ENCODE assay signal across 10 cellular contexts in genomic region chr16:67673712-67674580, GRCh38. TPM values are rescaled to one million over a fixed set of nuclear protein-coding genes. Genes with fewer than 3 reads are reported as not detected.
DNase-seq lines count a peak whose midpoint lies in the region; ATAC-seq, FAIRE-seq and TF ChIP-seq lines count a peak whose summit lies in the region.
"Had no signal": no experiment of that assay in that cellular context is flagged by ENCODE, and none has a peak within 500 bp of the region (broad histone marks: within the 10 kb centered on the region; RNA-seq: fewer than 3 reads in every experiment).

No MANE protein-coding gene starts in this region.

- no peaks in the 10 kb centered on the region for H3K9me3 Mint-ChIP-seq in effector memory CD8-positive, alpha-beta T cell

- H3K27me3 Mint-ChIP-seq in effector memory CD8-positive, alpha-beta T cell: no peaks in the 10 kb centered on the region

- WGBS in small intestine, 3 donors: 38 to 50% (median 38%) methylated on average over 18 to 21 of the region's 21 CpGs

- ATAC-seq in Right ventricle myocardium superior (ENCODE audit: poor library complexity): peak; percentile 63
- ATAC-seq in effector memory CD8-positive, alpha-beta T cell (replicated peaks): no peak
- ATAC-seq: HCT116 had no signal

- H3K36me3 Mint-ChIP-seq in effector memory CD8-positive, alpha-beta T cell (ENCODE audit: insufficient read depth): no peaks in the 10 kb centered on the region

- intact Hi-C loops in Right ventricle myocardium superior (cut with DNase I): loop anchor here (10.0 kb wide), 1 partner anchor 131 kb away; the partner anchor contains the start of genes RANBP10 and TSNAXIP1

- no peak for TF ChIP-seq POLR2A in H54 (IDR thresholded peaks at IDR 0.05; ENCODE audit: low read depth, low read length)

- peaks cover 0 to 3% of the 10 kb centered on the region in 2 donors for H3K4me1 ChIP-seq in small intestine (ENCODE audit: control insufficient read depth in 2 of 2, insufficient read depth in 1 of 2, low read depth in 1 of 2, low read length in 1 of 2)

- no peak for FAIRE-seq in H54 (lab: Jason Lieb, UNC)
- FAIRE-seq in small intestine (lab: Jason Lieb, UNC): no peak
- FAIRE-seq: islet of Langerhans had no signal

- no peaks in the 10 kb centered on the region for H3K27me3 ChIP-seq in small intestine (ENCODE audit: control insufficient read depth in 2 of 2, insufficient read depth in 2 of 2, low read length in 2 of 2)

- no peak overlapping the region for H3K9ac ChIP-seq in SK-N-MC (ENCODE audit: insufficient read length)

- in situ Hi-C loops in ACHN (cut with HindIII; ENCODE audit: low pct_ligation_motif_present, low pct_unique_long_range_greater_than_20kb, low sequenced_read_pairs): no loop called here

- H3K4me3 ChIP-seq in SK-N-MC (peak overlapping the region; percentile 52), small intestine (ENCODE audit: low read depth in 1 of 2, low read length in 2 of 2) (no peak overlapping the region)

- no peaks in the 10 kb centered on the region for H3K36me3 ChIP-seq in SK-N-MC (ENCODE audit: insufficient read depth, low read length)
- H3K36me3 ChIP-seq in small intestine (ENCODE audit: control insufficient read depth in 2 of 2, insufficient read depth in 2 of 2, low read length in 2 of 2): no peaks in the 10 kb centered on the region

- H3K9me3 ChIP-seq in SK-N-MC (ENCODE audit: low read depth, low read length): no peaks in the 10 kb centered on the region
- no peaks in the 10 kb centered on the region for H3K9me3 ChIP-seq in small intestine (ENCODE audit: control insufficient read depth, low read depth)

- H3K4me1 Mint-ChIP-seq in effector memory CD8-positive, alpha-beta T cell (ENCODE audit: low read depth in 2 of 2): peaks cover 0 to 7% of the 10 kb centered on the region in 2 donors

- peak overlapping the region in 1 of 2 donors; percentile 80 for H3K27ac Mint-ChIP-seq in effector memory CD8-positive, alpha-beta T cell

- no peak overlapping the region for H3K4me3 Mint-ChIP-seq in effector memory CD8-positive, alpha-beta T cell

- peak overlapping the region; percentile 60; the same call in 1 of the 2 replicates for H3K27ac ChIP-seq in SK-N-MC
- H3K27ac ChIP-seq in small intestine (ENCODE audit: low read depth in 1 of 2, low read length in 1 of 2): peak overlapping the region in 1 of 2 donors; percentile 72

- DNase-seq in H54 (ENCODE audit: insufficient read length, low spot score) (peak; percentile 21), SK-N-MC (ENCODE audit: low read depth, low spot score) (no peak), Right ventricle myocardium superior (peak; percentile 80), small intestine (peak; percentile 77), putamen (ENCODE audit: low spot score) (no peak), ACHN (no peak), NCI-H526 treated with DMSO at 0.1 percent for 48 hours (lab: John Stamatoyannopoulos, UW) (no peak)
- no peak for DNase-seq in effector memory CD8-positive, alpha-beta T cell

RNA-seq across cellular contexts. Expression of gene C16orf86, which starts 7.3 kb away (rescaled TPM):
- 4.3 TPM for total RNA-seq in Right ventricle myocardium superior
- 1 to 10 TPM in 2 of 3 donors, not detected in 1; 1.9 to 3.2 TPM for polyA plus RNA-seq in small intestine

RNA-seq across cellular contexts. Expression of gene ENKD1, which starts 7.4 kb away (rescaled TPM):
- total RNA-seq in Right ventricle myocardium superior: 8.8 TPM
- polyA plus RNA-seq in small intestine: 10 to 100 TPM in 2 of 3 donors, 1 to 10 TPM in 1; 4.1 to 13.2 (median 13.0) TPM

RNA-seq across cellular contexts. Expression of gene PARD6A, which starts 13.2 kb away (rescaled TPM):
- total RNA-seq in Right ventricle myocardium superior: 3.2 TPM
- 1 to 10 TPM; 2.5 to 6.8 (median 3.0) TPM for polyA plus RNA-seq in small intestine

RNA-seq across cellular contexts. Expression of gene ACD, which starts 13.9 kb away (rescaled TPM):
- total RNA-seq in Right ventricle myocardium superior: 7.1 TPM
- polyA plus RNA-seq in small intestine: 10 to 100 TPM in 2 of 3 donors, 1 to 10 TPM in 1; 7.2 to 15.2 (median 12.2) TPM

RNA-seq across cellular contexts. Expression of gene CARMIL2, which starts 29.0 kb away (rescaled TPM):
- total RNA-seq in Right ventricle myocardium superior: 0.05 TPM
- polyA plus RNA-seq in small intestine: 1 to 10 TPM; 2.2 to 7.6 (median 3.7) TPM

Comparison
In these comparisons a context has a peak if more than half of its experiments do, and no peak if none do; other contexts are left out.
1. DNase-seq: peak in H54 (single experiment), Right ventricle myocardium superior (single experiment) and small intestine (single experiment); none in SK-N-MC (single experiment), putamen (single experiment), effector memory CD8-positive, alpha-beta T cell (0 of 3), ACHN (single experiment) and NCI-H526 treated with DMSO at 0.1 percent for 48 hours (single experiment).